In genomic region chr19:1469200-1469935, GRCh38 we compare ENCODE assay signal across 9 cellular contexts. TPM values are rescaled to one million over a fixed set of nuclear protein-coding genes. Genes with fewer than 3 reads are reported as not detected.
DNase-seq lines count a peak whose midpoint lies in the region; ATAC-seq and TF ChIP-seq lines count a peak whose summit lies in the region.
"Had no signal": no experiment of that assay in that cellular context is flagged by ENCODE, and none has a peak within 500 bp of the region (broad histone marks: within the 10 kb centered on the region; RNA-seq: fewer than 3 reads in every experiment).

No MANE protein-coding gene starts in this region.

- H3K4me2 ChIP-seq in BLaER1 treated with 17β-estradiol and CSF1 and Interleukin-3, amounts not matched to agents 10 nM and 100 nM, result peak overlapping the region; percentile 91 to 99 (median 98)
- H3K4me2 ChIP-seq in neural cell (ENCODE audit: low read length), result no peak overlapping the region

- H2AFZ ChIP-seq in neural cell (ENCODE audit: low read depth, low read length), result no peak overlapping the region

- peaks cover 99 to 100% (median 100%) of the 10 kb centered on the region in 11 experiments for H4K20me1 ChIP-seq in BLaER1 treated with 17β-estradiol and CSF1 and Interleukin-3, amounts not matched to agents 10 nM and 100 nM
- peaks cover 61% of the 10 kb centered on the region for H4K20me1 ChIP-seq in neural cell (ENCODE audit: insufficient read depth)

- H3K9me3 ChIP-seq in BLaER1 treated with 17β-estradiol and CSF1 and Interleukin-3, amounts not matched to agents 10 nM and 100 nM (replicated peaks in 1 of 11), result no peaks in the 10 kb centered on the region
- no peaks in the 10 kb centered on the region for H3K9me3 ChIP-seq in neural cell (ENCODE audit: low read length)

- TF ChIP-seq EP300 in neural cell (conservative IDR thresholded peaks at IDR 0.05; ENCODE audit: poor library complexity, severe bottlenecking), result no peak

- intact Hi-C loops in sciatic nerve (cut with DNase I), result no loop called here

- TF ChIP-seq CTCF in LNCaP clone FGC (IDR thresholded peaks at IDR 0.05; ENCODE audit: control insufficient read depth, extremely low read depth, insufficient read depth) (peak; percentile 4; the same call in 1 of the 2 replicates), neural cell (IDR thresholded peaks at IDR 0.05; ENCODE audit: poor library complexity, severe bottlenecking) (no peak), omental fat pad (IDR thresholded peaks at IDR 0.05) (no peak)

- H3F3A ChIP-seq in neural cell (ENCODE audit: insufficient read depth, low read length, poor library complexity, severe bottlenecking), result no peaks in the 10 kb centered on the region

- peak overlapping the region; percentile 18 to 67 (median 58); a peak in 19 of 22 replicates for H3K9ac ChIP-seq in BLaER1 treated with 17β-estradiol and CSF1 and Interleukin-3, amounts not matched to agents 10 nM and 100 nM
- peak overlapping the region; percentile 50 for H3K9ac ChIP-seq in neural cell (ENCODE audit: low read length)

- H3K79me2 ChIP-seq in neural cell (replicated peaks; ENCODE audit: insufficient read depth, low read length), result peaks cover 5% of the 10 kb centered on the region

- no peak overlapping the region for H3K27ac ChIP-seq in BLaER1 treated with 17β-estradiol and CSF1 and Interleukin-3, amounts not matched to agents 10 nM and 100 nM
- H3K27ac ChIP-seq in cingulate gyrus (ENCODE audit: low read depth, low read length) (peak overlapping the region; percentile 65), neural cell (ENCODE audit: low read length) (no peak overlapping the region)

- no peaks in the 10 kb centered on the region for H3K9me2 ChIP-seq in neural cell (ENCODE audit: insufficient read depth, low read length)

- H3K4me1 ChIP-seq in BLaER1 treated with 17β-estradiol and CSF1 and Interleukin-3, amounts not matched to agents 10 nM and 100 nM, result peaks cover 43 to 75% (median 60%) of the 10 kb centered on the region in 10 experiments

- no peak for TF ChIP-seq RAD21 in neural cell (conservative IDR thresholded peaks at IDR 0.05)

- ATAC-seq in sciatic nerve (no peak), omental fat pad (ENCODE audit: low FRiP score) (no peak)

- peaks cover 0 to 24% (median 15%) of the 10 kb centered on the region in 11 experiments; a peak in 16 of 22 replicates for H3K36me3 ChIP-seq in BLaER1 treated with 17β-estradiol and CSF1 and Interleukin-3, amounts not matched to agents 10 nM and 100 nM
- H3K36me3 ChIP-seq in neural cell (ENCODE audit: insufficient read depth, low read length), result no peaks in the 10 kb centered on the region

- peak overlapping the region; percentile 49 to 67 (median 58) for H3K4me3 ChIP-seq in BLaER1 treated with 17β-estradiol and CSF1 and Interleukin-3, amounts not matched to agents 10 nM and 100 nM
- no peak overlapping the region for H3K4me3 ChIP-seq in LNCaP clone FGC (ENCODE audit: low read depth, low read length)
- no peak overlapping the region for H3K4me3 ChIP-seq in neural cell (ENCODE audit: low read length)

- DNase-seq in LNCaP clone FGC (ENCODE audit: low read depth) (no peak), NOMO-1 treated with DMSO at 0.1 percent for 48 hours (lab: John Stamatoyannopoulos, UW; ENCODE audit: unreplicated experiment) (no peak), sciatic nerve (ENCODE audit: low spot score) (no peak), putamen (ENCODE audit: low spot score) (no peak), omental fat pad (ENCODE audit: low spot score) (no peak)
- DNase-seq: NCI-H1436 treated with DMSO at 0.1 percent for 48 hours had no signal

- H3K27me3 ChIP-seq in BLaER1 treated with 17β-estradiol and CSF1 and Interleukin-3, amounts not matched to agents 10 nM and 100 nM, result peaks cover 85 to 100% (median 95%) of the 10 kb centered on the region in 11 experiments
- H3K27me3 ChIP-seq in neural cell (ENCODE audit: insufficient read depth, low read depth, low read length), result no peaks in the 10 kb centered on the region

TF ChIP-seq in neural cell, 6 proteins besides CTCF, POLR2A, EP300 and RAD21:
- no peak for TF ChIP-seq MXI1 (conservative IDR thresholded peaks at IDR 0.05; ENCODE audit: poor library complexity, severe bottlenecking)
- no peak for TF ChIP-seq EZH2 (IDR thresholded peaks at IDR 0.05; ENCODE audit: borderline replicate concordance, insufficient read depth, low read length, poor library complexity, severe bottlenecking)
- TF ChIP-seq REST (IDR thresholded peaks at IDR 0.05; ENCODE audit: borderline replicate concordance), result no peak
- TF ChIP-seq TAF1 (IDR thresholded peaks at IDR 0.05; ENCODE audit: low read depth), result no peak
- TF ChIP-seq POLR2AphosphoS5 (IDR thresholded peaks at IDR 0.05), result no peak
- no peak for TF ChIP-seq SMC3 (conservative IDR thresholded peaks at IDR 0.05; ENCODE audit: poor library complexity)
TF ChIP-seq in neural cell: peak in this region for 0.

RNA-seq across cellular contexts. Expression of gene C19orf25, which starts 9.6 kb away (rescaled TPM):
- 80.2 and 108 TPM in 2 replicates for polyA plus RNA-seq in neural cell
- 33.8 and 39.9 TPM in 2 replicates for polyA minus RNA-seq in neural cell
- 22.1 TPM for total RNA-seq in sciatic nerve
- total RNA-seq in omental fat pad, result 10 to 100 TPM; 17.6 to 26.2 (median 20.6) TPM

RNA-seq across cellular contexts. Expression of gene APC2, which starts 19.4 kb away (rescaled TPM):
- 50.5 and 79.7 TPM in 2 replicates for polyA plus RNA-seq in neural cell
- 302 and 348 TPM in 2 replicates for polyA minus RNA-seq in neural cell
- 6.0 TPM for total RNA-seq in sciatic nerve
- under 1 TPM in 2 of 4 donors, not detected in 2; 0.12 to 0.19 TPM for total RNA-seq in omental fat pad

RNA-seq across cellular contexts. Expression of gene PCSK4, which starts 20.8 kb away (rescaled TPM):
- polyA plus RNA-seq in neural cell, result 11.8 and 24.1 TPM in 2 replicates
- polyA minus RNA-seq in neural cell, result 6.1 and 6.8 TPM in 2 replicates
- total RNA-seq in sciatic nerve (2.5 TPM), omental fat pad (1 to 10 TPM; 1.4 to 2.4 (median 2.2) TPM)

RNA-seq across cellular contexts. Expression of gene REEP6, which starts 21.6 kb away (rescaled TPM):
- 10.7 and 17.0 TPM in 2 replicates for polyA plus RNA-seq in neural cell
- 6.6 and 8.5 TPM in 2 replicates for polyA minus RNA-seq in neural cell
- 3.9 TPM for total RNA-seq in sciatic nerve
- total RNA-seq in omental fat pad, result 1 to 10 TPM; 1.6 to 4.5 (median 2.8) TPM

RNA-seq across cellular contexts. Expression of gene RPS15, which starts 31.2 kb away (rescaled TPM):
- polyA plus RNA-seq in neural cell, result 452 and 591 TPM in 2 replicates
- polyA minus RNA-seq in neural cell, result 127 and 197 TPM in 2 replicates
- total RNA-seq in sciatic nerve, result 753 TPM
- total RNA-seq in omental fat pad, result 1,000 to 10,000 TPM; 2,522 to 3,708 (median 2,994) TPM

Comparison
In these comparisons a context has a peak if more than half of its experiments do, and no peak if none do; other contexts are left out.
1. H3K4me3 ChIP-seq: peak in BLaER1 treated with 17β-estradiol and CSF1 and Interleukin-3, amounts not matched to agents 10 nM and 100 nM (10 of 10); none in LNCaP clone FGC (single experiment) and neural cell (single experiment).